ENCODE assay signal across 30 cellular contexts in genomic region chr9:27924502-27924901, GRCh38.
"Had no signal": no experiment of that assay in that cellular context is flagged by ENCODE, and none has a peak within 500 bp of the region (broad histone marks: within the 10 kb centered on the region; RNA-seq: fewer than 3 reads in every experiment).

No MANE protein-coding gene starts in this region.

- FAIRE-seq: endothelial cell of umbilical vein, small intestine, TTC549 had no signal

- H3K4me3 ChIP-seq: ascending aorta, heart left ventricle, lower lobe of right lung, mucosa of descending colon, stomach, thyroid gland, upper lobe of right lung had no signal

- H3K27ac ChIP-seq: ascending aorta, heart left ventricle, lower lobe of right lung, stomach, thyroid gland, upper lobe of right lung, VCaP had no signal

- H3K27me3 ChIP-seq: ascending aorta, heart left ventricle, stomach, thyroid gland, upper lobe of right lung had no signal

- H3K36me3 ChIP-seq: ascending aorta, heart left ventricle, lower lobe of right lung, stomach, thyroid gland, upper lobe of right lung had no signal

- ATAC-seq: activated CD4-positive, CD25-positive, alpha-beta regulatory T cell treated with anti-CD3 and anti-CD28 coated beads, Interleukin-2, amount 50 U/mL, for 24 hours; esophagus mucosa; heart left ventricle; left lobe of liver; lower lobe of right lung; mucosa of descending colon; natural killer cell treated with Interleukin-12 subunit alpha and Interleukin-12 subunit beta and Interleukin-15 and Interleukin-18, amount 100 ng/mL, for 72 hours; sciatic nerve; stimulated activated naive B cell treated with anti-CD40 and anti-IgM and Interleukin-4, amounts not matched to agents 10 μg/mL and 1 μg/mL and 100 μg/mL, for 72 hours; upper lobe of right lung had no signal

- DNase-seq: activated CD4-positive, alpha-beta T cell treated with anti-CD3 and anti-CD28 coated beads for 48 hours; activated CD4-positive, alpha-beta T cell treated with anti-CD3 and anti-CD28 coated beads, Interleukin-2, amount 50 U/mL, for 48 hours; activated CD8-positive, alpha-beta memory T cell treated with anti-CD3 and anti-CD28 coated beads for 24 hours; activated effector memory CD4-positive, alpha-beta T cell treated with Interleukin-2 at 50 U/mL for 16 hours; activated naive CD4-positive, alpha-beta T cell treated with anti-CD3 and anti-CD28 coated beads, Interleukin-2, amount 10 ng/mL, durations not matched to agents 7 days and 5 days; activated naive CD8-positive, alpha-beta T cell treated with anti-CD3 and anti-CD28 coated beads, Interleukin-2, amount 10 ng/mL, durations not matched to agents 7 days and 5 days; central memory CD4-positive, alpha-beta T cell; foreskin fibroblast; heart left ventricle; hypothalamus; immature natural killer cell; lower lobe of right lung; mucosa of descending colon; small intestine; stimulated activated CD4-positive, alpha-beta T cell treated with anti-CD3 and anti-CD28 coated beads, Interleukin-4, amount 100 ng/mL, for 4 hours; stimulated activated CD8-positive, alpha-beta memory T cell treated with anti-CD3 and anti-CD28 coated beads, Interleukin-4, amount 100 ng/mL, for 48 hours; stimulated activated naive B cell treated with anti-CD40 and anti-IgM and Interleukin-4, amounts not matched to agents 10 μg/mL and 1 μg/mL and 100 μg/mL, for 72 hours; stomach; T-helper 9 cell; thyroid gland; upper lobe of right lung had no signal

- H3K9me3 ChIP-seq: ascending aorta, heart left ventricle, lower lobe of right lung, mucosa of descending colon, stomach, thyroid gland, upper lobe of right lung had no signal

- H3K4me1 ChIP-seq: ascending aorta, heart left ventricle, lower lobe of right lung, stomach, thyroid gland, upper lobe of right lung had no signal
